Comparison of ENCODE assay signal across 22 cellular contexts in genomic region chr3:38577089-38578080, GRCh38.
A peak's percentile ranks its signal among the peaks of the same experiment; 100 is the strongest.
DNase-seq lines count a peak whose midpoint lies in the region; ATAC-seq and TF ChIP-seq lines count a peak whose summit lies in the region.
"Had no signal": no experiment of that assay in that cellular context is flagged by ENCODE, and none has a peak within 500 bp of the region (broad histone marks: within the 10 kb centered on the region; RNA-seq: fewer than 3 reads in every experiment).

No MANE protein-coding gene starts in this region.

- no peak overlapping the region for H3K4me3 ChIP-seq in HEK293 (ENCODE audit: low read depth, low read length)
- H3K4me3 ChIP-seq in left ventricle myocardium inferior = no peak overlapping the region
- H3K4me3 ChIP-seq in spleen = no peak overlapping the region
- H3K4me3 ChIP-seq in GM23248 = no peak overlapping the region
- H3K4me3 ChIP-seq in right lobe of liver = no peak overlapping the region
- H3K4me3 ChIP-seq: BLaER1, psoas muscle had no signal

- no peaks in the 10 kb centered on the region for H3F3A ChIP-seq in GM23248 (ENCODE audit: insufficient read depth)

- no peaks in the 10 kb centered on the region for H3K9me2 ChIP-seq in GM23248 (ENCODE audit: insufficient read depth)

- in situ Hi-C loops in GM23248 (cut with MboI) = no loop called here

- peak; percentile 30 for DNase-seq in activated CD8-positive, alpha-beta memory T cell treated with anti-CD3 and anti-CD28 coated beads for 24 hours
- no peak for DNase-seq in activated CD8-positive, alpha-beta memory T cell treated with anti-CD3 and anti-CD28 coated beads, Interleukin-2, amount 50 U/mL, for 4 hours
- DNase-seq in left ventricle myocardium inferior (no peak), spleen (peak; percentile 50), GM23248 (no peak), right lobe of liver (no peak)
- DNase-seq: activated CD4-positive, alpha-beta T cell treated with anti-CD3 and anti-CD28 coated beads for 36 hours; activated naive CD4-positive, alpha-beta T cell treated with Interleukin-2 at 50 U/mL for 16 hours; brain microvascular endothelial cell; COR-L47; DMS79 treated with DMSO at 0.1 percent for 48 hours; GOT3; Karpas-422; mammary epithelial cell; MV-4-11; NCI-H524 treated with DMSO at 0.1 percent for 48 hours; psoas muscle; T-helper 2 cell had no signal

- intact Hi-C loops in left ventricle myocardium inferior (cut with micrococcal nuclease) (no loop called here), spleen (cut with DNase I; ENCODE audit: low total_unique reads) (no loop called here), right lobe of liver (cut with DNase I) (no loop called here)

- H3K36me3 ChIP-seq in HEK293 (ENCODE audit: control insufficient read depth in 2 of 2, insufficient read depth in 1 of 2, low read length in 2 of 2) = no peaks in the 10 kb centered on the region
- peaks cover 47% of the 10 kb centered on the region for H3K36me3 ChIP-seq in left ventricle myocardium inferior
- H3K36me3 ChIP-seq in spleen = peaks cover 0 to 8% (median 0%) of the 10 kb centered on the region in 6 donors
- H3K36me3 ChIP-seq in GM23248 (ENCODE audit: low read depth) = no peaks in the 10 kb centered on the region
- H3K36me3 ChIP-seq in right lobe of liver = no peaks in the 10 kb centered on the region
- H3K36me3 ChIP-seq: BLaER1, brain microvascular endothelial cell had no signal

- H3K9ac ChIP-seq in GM23248 = no peak overlapping the region
- H3K9ac ChIP-seq: BLaER1 had no signal

- H3K27ac ChIP-seq in HEK293 (ENCODE audit: extremely low read depth, low read depth, low read length) (no peak overlapping the region), left ventricle myocardium inferior (replicated peaks) (peak overlapping the region; percentile 94), spleen (no peak overlapping the region), GM23248 (no peak overlapping the region), right lobe of liver (no peak overlapping the region)
- H3K27ac ChIP-seq: BLaER1, brain microvascular endothelial cell, psoas muscle had no signal

- CTCF ChIA-PET in HEK293 (lab: Yijun Ruan, JAX) = no interaction called here

- POLR2A ChIA-PET in HEK293 (lab: Yijun Ruan, JAX) = no interaction called here

- H3K4me2 ChIP-seq in GM23248 (ENCODE audit: unreplicated experiment) = no peak overlapping the region
- H3K4me2 ChIP-seq: BLaER1 had no signal

- 73 to 84% (median 78%) methylated on average over 13 to 14 of the region's 14 CpGs for WGBS in spleen, 5 donors
- WGBS in GM23248 (ENCODE audit: low coverage in 1 of 2, low lambda C conversion rate in 2 of 2, missing lambda C conversion rate in 2 of 2), 2 experiments = 50% methylated on average over 14 of the region's 14 CpGs
- WGBS in right lobe of liver (ENCODE audit: insufficient coverage, low coverage, low lambda C conversion rate, missing lambda C conversion rate) = 30% methylated on average over 6 of the region's 14 CpGs

- no peaks in the 10 kb centered on the region for H3K79me2 ChIP-seq in GM23248 (ENCODE audit: insufficient read depth)

- no peak overlapping the region for H2AFZ ChIP-seq in GM23248

- H3K27me3 ChIP-seq in left ventricle myocardium inferior (ENCODE audit: low read depth) (no peaks in the 10 kb centered on the region), spleen (replicated peaks in 1 of 7) (peaks cover 0 to 7% (median 0%) of the 10 kb centered on the region in 7 donors), GM23248 (replicated peaks; ENCODE audit: insufficient read depth) (no peaks in the 10 kb centered on the region; the same call in 1 of the 2 replicates), right lobe of liver (no peaks in the 10 kb centered on the region)
- H3K27me3 ChIP-seq: BLaER1, brain microvascular endothelial cell had no signal

- TF ChIP-seq CTCF in HEK293 (tag by site-specific recombination; IDR thresholded peaks at IDR 0.05) (no peak), left ventricle myocardium inferior (IDR thresholded peaks at IDR 0.05; ENCODE audit: borderline replicate concordance) (no peak), spleen (IDR thresholded peaks at IDR 0.05 in 8 of 11, conservative IDR thresholded peaks at IDR 0.05 in 3 of 11) (no peak), right lobe of liver (IDR thresholded peaks at IDR 0.05) (no peak)

- ATAC-seq in HG03095 (IDR thresholded peaks at IDR 0.05; ENCODE audit: unreplicated experiment) = no peak
- ATAC-seq in right lobe of liver = no peak
- ATAC-seq: activated CD4-positive, alpha-beta T cell treated with anti-CD3 and anti-CD28 coated beads for 36 hours; esophagus mucosa; psoas muscle had no signal

- H3K9me3 ChIP-seq in HEK293 (ENCODE audit: control insufficient read depth, insufficient read depth, low read depth, low read length) = no peaks in the 10 kb centered on the region
- H3K9me3 ChIP-seq in left ventricle myocardium inferior (replicated peaks) = peaks cover 12% of the 10 kb centered on the region
- peaks cover 0 to 13% (median 5%) of the 10 kb centered on the region in 8 donors for H3K9me3 ChIP-seq in spleen
- no peaks in the 10 kb centered on the region for H3K9me3 ChIP-seq in GM23248 (ENCODE audit: low read depth)
- no peaks in the 10 kb centered on the region for H3K9me3 ChIP-seq in right lobe of liver

- no peaks in the 10 kb centered on the region for H4K20me1 ChIP-seq in GM23248 (ENCODE audit: insufficient read depth)
- H4K20me1 ChIP-seq: BLaER1 had no signal

- TF ChIP-seq POLR2A in spleen (IDR thresholded peaks at IDR 0.05) (no peak), right lobe of liver (IDR thresholded peaks at IDR 0.05) (no peak)

- H3K4me1 ChIP-seq in HEK293 (ENCODE audit: control insufficient read depth, insufficient read depth, low read length) (no peaks in the 10 kb centered on the region), left ventricle myocardium inferior (peaks cover 80% of the 10 kb centered on the region), spleen (no peaks in the 10 kb centered on the region), GM23248 (ENCODE audit: insufficient read depth) (no peaks in the 10 kb centered on the region), right lobe of liver (no peaks in the 10 kb centered on the region)
- H3K4me1 ChIP-seq: psoas muscle had no signal

TF ChIP-seq in HEK293, 187 proteins besides CTCF, POLR2A, EP300 and RAD21:
- TF ChIP-seq REST (tag by site-specific recombination; IDR thresholded peaks at IDR 0.05) (peak; percentile 50; the same call in 1 of the 2 replicates), ZNF530 (tag by site-specific recombination; IDR thresholded peaks at IDR 0.05; ENCODE audit: low read depth) (no peak), ZNF514 (tag by site-specific recombination; IDR thresholded peaks at IDR 0.05) (no peak), ZNF2 (tag by site-specific recombination; IDR thresholded peaks at IDR 0.05) (no peak)

Comparison
In these comparisons a context has a peak if more than half of its experiments do, and no peak if none do; other contexts are left out.
1. DNase-seq: peak in activated CD8-positive, alpha-beta memory T cell treated with anti-CD3 and anti-CD28 coated beads for 24 hours (single experiment) and spleen (single experiment); none in activated CD8-positive, alpha-beta memory T cell treated with anti-CD3 and anti-CD28 coated beads, Interleukin-2, amount 50 U/mL, for 4 hours (single experiment), left ventricle myocardium inferior (single experiment), GM23248 (single experiment) and right lobe of liver (0 of 3).